18 cellular contexts compared by ENCODE assay signal in genomic region chr15:45732544-45733130, GRCh38.
DNase-seq lines count a peak whose midpoint lies in the region; ATAC-seq and TF ChIP-seq lines count a peak whose summit lies in the region.
"Had no signal": no experiment of that assay in that cellular context is flagged by ENCODE, and none has a peak within 500 bp of the region (broad histone marks: within the 10 kb centered on the region; RNA-seq: fewer than 3 reads in every experiment).

No MANE protein-coding gene starts in this region.

- no peak overlapping the region for H3K4me3 Mint-ChIP-seq in T-helper 2 cell treated with Interferon-gamma antibody and Interleukin-4, amounts not matched to agents 5 μg/mL and 100 μg/mL, for 36 hours
- H3K4me3 Mint-ChIP-seq: activated T-cell treated with anti-CD3 and anti-CD28 coated beads, Interleukin-2, amount 50 U/mL, for 24 hours; dendritic cell treated with granulocyte-macrophage colony-stimulating factor and Interleukin-4, amounts not matched to agents 40 ng/mL and 50 ng/mL, for 4 days; HFFc6; T-helper 1 cell treated with Interleukin-12 subunit alpha and Interleukin-12 subunit beta and Interleukin-4 antibody, amounts not matched to agents 30 μg/mL and 1 μg/mL, for 36 hours; type B pancreatic cell had no signal

- no peak overlapping the region for H3K9ac ChIP-seq in muscle layer of colon (ENCODE audit: low read length)
- H3K9ac ChIP-seq: parathyroid adenoma had no signal

- no peaks in the 10 kb centered on the region for H3K9me3 ChIP-seq in muscle layer of colon (ENCODE audit: low read length)

- ATAC-seq in GM21515 (IDR thresholded peaks at IDR 0.05; ENCODE audit: unreplicated experiment): no peak

- no peaks in the 10 kb centered on the region for H3K36me3 ChIP-seq in muscle layer of colon (ENCODE audit: insufficient read depth, low read length)

- H3K27me3 ChIP-seq in muscle layer of colon (ENCODE audit: control insufficient read depth in 1 of 2, insufficient read depth in 2 of 2, low read length in 2 of 2): no peaks in the 10 kb centered on the region

- H3K27me3 Mint-ChIP-seq in T-helper 2 cell treated with Interferon-gamma antibody and Interleukin-4, amounts not matched to agents 5 μg/mL and 100 μg/mL, for 36 hours (ENCODE audit: low read depth): peaks cover 19% of the 10 kb centered on the region

- H3K4me1 ChIP-seq in muscle layer of colon (ENCODE audit: insufficient read depth, low read length): peaks cover 24% of the 10 kb centered on the region
- H3K4me1 ChIP-seq: parathyroid adenoma had no signal

- H3K4me3 ChIP-seq in muscle layer of colon (ENCODE audit: low read depth in 1 of 2, low read length in 2 of 2): peak overlapping the region in 1 of 2 donors; percentile 6

- no peaks in the 10 kb centered on the region for H3K36me3 Mint-ChIP-seq in T-helper 2 cell treated with Interferon-gamma antibody and Interleukin-4, amounts not matched to agents 5 μg/mL and 100 μg/mL, for 36 hours (ENCODE audit: low read depth)
- H3K36me3 Mint-ChIP-seq: type B pancreatic cell had no signal

- no peaks in the 10 kb centered on the region for H3K4me1 Mint-ChIP-seq in T-helper 2 cell treated with Interferon-gamma antibody and Interleukin-4, amounts not matched to agents 5 μg/mL and 100 μg/mL, for 36 hours (ENCODE audit: low read depth)

- H3K27ac Mint-ChIP-seq in T-helper 2 cell treated with Interferon-gamma antibody and Interleukin-4, amounts not matched to agents 5 μg/mL and 100 μg/mL, for 36 hours: no peak overlapping the region
- H3K27ac Mint-ChIP-seq: activated T-cell treated with anti-CD3 and anti-CD28 coated beads, Interleukin-2, amount 50 U/mL, for 24 hours; dendritic cell treated with granulocyte-macrophage colony-stimulating factor and Interleukin-4, amounts not matched to agents 40 ng/mL and 50 ng/mL, for 4 days; HFFc6; type B pancreatic cell had no signal

- peak overlapping the region; percentile 65 for H3K27ac ChIP-seq in VCaP
- peak overlapping the region; percentile 3 for H3K27ac ChIP-seq in muscle layer of colon (ENCODE audit: low read depth, low read length)
- H3K27ac ChIP-seq: parathyroid adenoma had no signal

- H3K9me3 Mint-ChIP-seq in T-helper 2 cell treated with Interferon-gamma antibody and Interleukin-4, amounts not matched to agents 5 μg/mL and 100 μg/mL, for 36 hours: no peaks in the 10 kb centered on the region
- H3K9me3 Mint-ChIP-seq: activated T-cell treated with anti-CD3 and anti-CD28 coated beads, Interleukin-2, amount 50 U/mL, for 24 hours; dendritic cell treated with granulocyte-macrophage colony-stimulating factor and Interleukin-4, amounts not matched to agents 40 ng/mL and 50 ng/mL, for 4 days; HFFc6; T-helper 1 cell treated with Interleukin-12 subunit alpha and Interleukin-12 subunit beta and Interleukin-4 antibody, amounts not matched to agents 30 μg/mL and 1 μg/mL, for 36 hours; type B pancreatic cell had no signal

- peak; percentile 36 for DNase-seq in Ammon's horn (ENCODE audit: low spot score)
- peak; percentile 21 for DNase-seq in NCI-H1092 (lab: John Stamatoyannopoulos, UW)
- no peak for DNase-seq in T-helper 2 cell treated with Interferon-gamma antibody and Interleukin-4, amounts not matched to agents 5 μg/mL and 100 μg/mL, for 36 hours (ENCODE audit: low spot score)
- no peak for DNase-seq in H4 (ENCODE audit: low spot score)
- DNase-seq in cortex of kidney (lab: John Stamatoyannopoulos, UW): no peak
- DNase-seq: activated CD4-positive, alpha-beta T cell treated with anti-CD3 and anti-CD28 coated beads for 4 hours; activated T-cell treated with anti-CD3 and anti-CD28 coated beads, Interleukin-2, amount 50 U/mL, for 24 hours; AML-193; DMS53; HFFc6; KBM-7 had no signal

- TF ChIP-seq CTCF in VCaP (conservative IDR thresholded peaks at IDR 0.05): no peak

Comparison
In these comparisons a context has a peak if more than half of its experiments do, and no peak if none do; other contexts are left out.
1. DNase-seq: peak in Ammon's horn (single experiment) and NCI-H1092 (single experiment); none in T-helper 2 cell treated with Interferon-gamma antibody and Interleukin-4, amounts not matched to agents 5 μg/mL and 100 μg/mL, for 36 hours (single experiment), H4 (single experiment) and cortex of kidney (single experiment).